In genomic region chr4:88179261-88179660, GRCh38 we compare ENCODE assay signal across 22 cellular contexts. TPM values are rescaled to one million over a fixed set of nuclear protein-coding genes. Genes with fewer than 3 reads are reported as not detected.
A peak's percentile ranks its signal among the peaks of the same experiment; 100 is the strongest.
DNase-seq lines count a peak whose midpoint lies in the region; ATAC-seq, FAIRE-seq and TF ChIP-seq lines count a peak whose summit lies in the region.
"Had no signal": no experiment of that assay in that cellular context is flagged by ENCODE, and none has a peak within 500 bp of the region (broad histone marks: within the 10 kb centered on the region; RNA-seq: fewer than 3 reads in every experiment).

No MANE protein-coding gene starts in this region.

- H3K14ac ChIP-seq in H1 (ENCODE audit: insufficient read length), result no peak overlapping the region

- peak overlapping the region; percentile 84 for H2BK20ac ChIP-seq in H1 (ENCODE audit: low read length)

- H2BK12ac ChIP-seq in H1 (ENCODE audit: low read depth, low read length), result peak overlapping the region; percentile 89

- H3K9ac ChIP-seq in KMS-11 (no peak overlapping the region), H1 (replicated peaks in 1 of 4; ENCODE audit: extremely low read depth in 1 of 4, low read depth in 3 of 4, low read length in 3 of 4) (no peak overlapping the region), keratinocyte (ENCODE audit: control insufficient read depth, extremely low read depth, insufficient read depth, low read length) (no peak overlapping the region)

- H3K56ac ChIP-seq in H1 (replicated peaks; ENCODE audit: insufficient read length, low read depth, low read length), result no peak overlapping the region

- POLR2A ChIA-PET in H1 (lab: Charles Lee; ENCODE audit: partially characterized antibody), result interaction anchor here (1.6 to 1.7 kb wide), 2 partner anchors 10 to 21 kb away, joined by 5 to 7 read pairs; partner anchors contain the start of gene ABCG2

- H3K4me3 ChIP-seq in KMS-11 (IDR thresholded peaks at IDR 0.05; ENCODE audit: insufficient read depth, low read depth, low read length) (no peak overlapping the region), H1 (ENCODE audit: extremely low read depth in 1 of 4, insufficient read depth in 2 of 4, low read depth in 3 of 4, low read length in 4 of 4) (no peak overlapping the region), keratinocyte (ENCODE audit: control insufficient read depth in 2 of 3, extremely low read depth in 1 of 3, insufficient read depth in 2 of 3, low read depth in 1 of 3, low read length in 3 of 3) (no peak overlapping the region)
- H3K4me3 ChIP-seq: HAP-1 had no signal

- H3K23me2 ChIP-seq in H1 (ENCODE audit: low read depth, low read length), result no peaks in the 10 kb centered on the region

- TF ChIP-seq CTCF in KMS-11 (conservative IDR thresholded peaks at IDR 0.05; ENCODE audit: low read depth, low read length) (no peak), H1 (IDR thresholded peaks at IDR 0.05; ENCODE audit: control extremely low read depth in 1 of 3, insufficient read depth in 1 of 3, low read depth in 1 of 3, low read length in 3 of 3) (no peak), keratinocyte (optimal IDR thresholded peaks at IDR 0.05 in 1 of 3, IDR thresholded peaks at IDR 0.05 in 1 of 3, conservative IDR thresholded peaks at IDR 0.05 in 1 of 3; ENCODE audit: extremely low read depth in 1 of 3, insufficient read depth in 2 of 3, low read length in 3 of 3) (no peak)

- DNase-seq in H1 (ENCODE audit: low read depth in 1 of 2, low spot score in 2 of 2) (no peak), keratinocyte (ENCODE audit: low read depth, low spot score) (peak; percentile 33), SHP77 treated with DMSO at 0.1 percent for 48 hours (lab: John Stamatoyannopoulos, UW) (no peak), DMS 273 treated with DMSO at 0.1 percent for 48 hours (lab: John Stamatoyannopoulos, UW) (no peak), anterior cingulate cortex (lab: John Stamatoyannopoulos, UW) (no peak)
- DNase-seq: CD8-positive, alpha-beta T cell; DMS79 treated with DMSO at 0.1 percent for 48 hours; GF-D8; HFFc6; KBM-7; MM.1S; NCI-H2029; NCI-H446 treated with DMSO at 0.1 percent for 48 hours; NCI-H526 treated with DMSO at 0.1 percent for 48 hours; RPMI8226; SHP77 had no signal

- H3K36me3 ChIP-seq in KMS-11 (ENCODE audit: insufficient read depth), result no peaks in the 10 kb centered on the region
- H3K36me3 ChIP-seq in H1 (ENCODE audit: control insufficient read depth in 2 of 4, insufficient read depth in 4 of 4, low read length in 3 of 4), result no peaks in the 10 kb centered on the region; a peak in 1 of 8 replicates
- H3K36me3 ChIP-seq in keratinocyte (ENCODE audit: control insufficient read depth in 2 of 2, extremely low read depth in 1 of 2, insufficient read depth in 2 of 2, low read length in 2 of 2), result no peaks in the 10 kb centered on the region
- H3K36me3 ChIP-seq: HAP-1 had no signal

- no peak overlapping the region for H4K8ac ChIP-seq in H1 (ENCODE audit: extremely low read depth, insufficient read depth, low read length)

- H3K27me3 ChIP-seq in KMS-11 (ENCODE audit: insufficient read depth, low read depth) (no peaks in the 10 kb centered on the region), H1 (replicated peaks in 1 of 4; ENCODE audit: control insufficient read depth in 3 of 4, extremely low read depth in 1 of 4, insufficient read depth in 3 of 4, low read length in 3 of 4) (no peaks in the 10 kb centered on the region), keratinocyte (ENCODE audit: control insufficient read depth, extremely low read depth, insufficient read depth, low read length) (no peaks in the 10 kb centered on the region)

- H3K4me2 ChIP-seq in KMS-11 (peak overlapping the region; percentile 68; the same call in 1 of the 2 replicates), H1 (ENCODE audit: insufficient read depth in 1 of 2, low read depth in 2 of 2, low read length in 2 of 2) (no peak overlapping the region; a peak in 1 of 4 replicates), keratinocyte (ENCODE audit: control insufficient read depth, extremely low read depth, insufficient read depth, low read depth, low read length) (peak overlapping the region; percentile 42)

- FAIRE-seq in H1 (lab: Jason Lieb, UNC) (no peak), keratinocyte (lab: Jason Lieb, UNC) (peak; percentile 86)
- FAIRE-seq: GM12891, HTR-8/SVneo had no signal

- H4K5ac ChIP-seq in H1 (ENCODE audit: insufficient read length, low read depth, low read length), result no peak overlapping the region

- H3K23ac ChIP-seq in H1 (ENCODE audit: insufficient read length), result no peak overlapping the region

- H2AK5ac ChIP-seq in H1 (ENCODE audit: low read depth, low read length), result peak overlapping the region; percentile 54; the same call in 1 of the 2 replicates

- no peak for TF ChIP-seq RAD21 in H1 (IDR thresholded peaks at IDR 0.05 in 1 of 2, conservative IDR thresholded peaks at IDR 0.05 in 1 of 2; ENCODE audit: low read depth in 2 of 2, low read length in 2 of 2)

- H3K27ac ChIP-seq in KMS-11 (peak overlapping the region; percentile 81; the same call in 1 of the 2 replicates), H1 (ENCODE audit: low read depth, low read length) (no peak overlapping the region), keratinocyte (ENCODE audit: control insufficient read depth, insufficient read depth, low read length) (no peak overlapping the region)

- no peak for ATAC-seq in HG03108 (IDR thresholded peaks at IDR 0.05; ENCODE audit: unreplicated experiment)
- ATAC-seq: CD8-positive, alpha-beta T cell had no signal

- peak overlapping the region; percentile 90 for H4K91ac ChIP-seq in H1 (replicated peaks; ENCODE audit: insufficient read length, low read length)

- H4K20me1 ChIP-seq in KMS-11 (ENCODE audit: insufficient read depth) (no peaks in the 10 kb centered on the region), H1 (replicated peaks in 1 of 2; ENCODE audit: control insufficient read depth in 1 of 2, insufficient read depth in 2 of 2, low read length in 2 of 2) (no peaks in the 10 kb centered on the region), keratinocyte (ENCODE audit: control insufficient read depth, extremely low read depth, insufficient read depth, low read length) (no peaks in the 10 kb centered on the region)

- no peaks in the 10 kb centered on the region for H3K79me1 ChIP-seq in H1 (ENCODE audit: low read depth, low read length)

- CTCF ChIA-PET in H1 (lab: Charles Lee; ENCODE audit: partially characterized antibody), result interaction anchor here (1.0 to 1.6 kb wide), 3 partner anchors 10 to 58 kb away, joined by 3 read pairs; no protein-coding TSS in a partner anchor

- TF ChIP-seq EP300 in H1 (IDR thresholded peaks at IDR 0.05; ENCODE audit: borderline replicate concordance in 1 of 2, low read depth in 2 of 2, low read length in 2 of 2), result no peak

- peak overlapping the region; percentile 44 for H3K4ac ChIP-seq in H1 (replicated peaks; ENCODE audit: insufficient read length, low read depth, low read length)

- H3K9me3 ChIP-seq in H1 (ENCODE audit: insufficient read depth in 2 of 2, low read depth in 1 of 2, low read length in 1 of 2), result no peaks in the 10 kb centered on the region
- no peaks in the 10 kb centered on the region for H3K9me3 ChIP-seq in keratinocyte (ENCODE audit: control insufficient read depth, low read depth, low read length)
- H3K9me3 ChIP-seq: HAP-1 had no signal

- peak overlapping the region; percentile 47 for H2BK120ac ChIP-seq in H1 (replicated peaks; ENCODE audit: low read depth, low read length)

- H2BK15ac ChIP-seq in H1 (ENCODE audit: low read length), result 0 out of 2 replicates have a peak overlapping the region, but pooled peaks have one; percentile 21

- peak overlapping the region; percentile 88; the same call in 1 of the 2 replicates for H2BK5ac ChIP-seq in H1 (ENCODE audit: low read depth, low read length)

- H2AFZ ChIP-seq in KMS-11 (ENCODE audit: low read depth), result no peak overlapping the region
- H2AFZ ChIP-seq in H1 (ENCODE audit: low read length), result peak overlapping the region; percentile 85; the same call in 1 of the 2 replicates
- no peak overlapping the region for H2AFZ ChIP-seq in keratinocyte (ENCODE audit: control insufficient read depth, low read length)

- dilution Hi-C loops in keratinocyte (cut with MboI; ENCODE audit: extremely low pct_ligation_motif_present, low sequenced_read_pairs), result no loop called here

- 90% methylated on average over 4 of the region's 4 CpGs; no CpG with 5 or more reads in 1 of the 2 experiments for WGBS in H1 (ENCODE audit: extremely low coverage in 1 of 2, insufficient coverage in 1 of 2, insufficient read length in 1 of 2, insufficient replicate concordance in 2 of 2, low coverage in 1 of 2, low lambda C conversion rate in 2 of 2, missing lambda C conversion rate in 1 of 2), 2 experiments

- H3K18ac ChIP-seq in H1 (ENCODE audit: extremely low read depth, low read length), result no peak overlapping the region

- no peaks in the 10 kb centered on the region for H3K79me2 ChIP-seq in KMS-11 (ENCODE audit: insufficient read depth, low read depth)
- no peaks in the 10 kb centered on the region for H3K79me2 ChIP-seq in H1 (ENCODE audit: control insufficient read depth in 1 of 2, insufficient read depth in 2 of 2, low read length in 2 of 2)
- no peaks in the 10 kb centered on the region for H3K79me2 ChIP-seq in keratinocyte (ENCODE audit: control insufficient read depth, insufficient read depth, low read length)

- no peak for TF ChIP-seq POLR2A in H1 (IDR thresholded peaks at IDR 0.05; ENCODE audit: control extremely low read depth in 1 of 2, low read depth in 2 of 2, low read length in 2 of 2)

- H3K4me1 ChIP-seq in KMS-11 (ENCODE audit: low read depth, poor library complexity, severe bottlenecking) (peaks cover 66% of the 10 kb centered on the region), H1 (replicated peaks in 1 of 4; ENCODE audit: control insufficient read depth in 3 of 4, insufficient read depth in 4 of 4, low read length in 3 of 4) (peaks cover 8 to 17% (median 15%) of the 10 kb centered on the region in 4 experiments), keratinocyte (ENCODE audit: control insufficient read depth, extremely low read depth, insufficient read depth, low read length) (peaks cover 21% of the 10 kb centered on the region)

- H3K9me1 ChIP-seq in keratinocyte (ENCODE audit: control insufficient read depth, extremely low read depth, insufficient read depth, low read length), result no peaks in the 10 kb centered on the region

RNA-seq across cellular contexts. Expression of gene ABCG2, which starts 20.8 kb away (rescaled TPM):
- total RNA-seq in H1 (2021; fragmentation: NEBNext Ultra II Directional; extraction: Animal tissue kit (Norgen Biotek cat#: 25700)), result 3.4 and 4.6 TPM in 2 replicates
- polyA plus RNA-seq in H1 (2011; rRNA removed) (1.5 and 2.4 TPM in 2 replicates), keratinocyte (3.4 to 5.3 TPM (median 4.9 TPM) in 3 replicates)
- polyA plus RNA-seq in H1 (2011; cell fraction: cytosol; rRNA removed), result 2.6 TPM
- polyA plus RNA-seq in H1 (2011; cell fraction: nucleus; rRNA removed), result 1.5 TPM
- 1.9 to 3.0 TPM (median 2.8 TPM) in 4 replicates for polyA plus RNA-seq in H1 (2012, experiment 1 of 2)
- 0.28 TPM for polyA plus RNA-seq in H1 (2012, experiment 2 of 2)
- polyA plus RNA-seq in H1 (2013, experiment 1 of 2), result 5.3 TPM
- 5.4 TPM for polyA plus RNA-seq in H1 (2013, experiment 2 of 2)
- 4.3 and 5.2 TPM in 2 replicates for polyA minus RNA-seq in H1 (2011; rRNA and poly(A)+ RNA removed)
- polyA minus RNA-seq in H1 (2011; cell fraction: cytosol; rRNA and poly(A)+ RNA removed), result 3.5 TPM
- 2.8 TPM for polyA minus RNA-seq in H1 (2011; cell fraction: nucleus; rRNA and poly(A)+ RNA removed)
- 0.91 TPM for polyA plus RNA-seq in keratinocyte (2011; ENCODE audit: low read depth)
- polyA plus RNA-seq in keratinocyte (2011; cell fraction: cytosol; rRNA removed), result 3.9 and 7.2 TPM in 2 replicates
- 6.8 and 7.4 TPM in 2 replicates for polyA plus RNA-seq in keratinocyte (2011; cell fraction: nucleus; rRNA removed)
- polyA plus RNA-seq in keratinocyte (2012; ENCODE audit: low replicate concordance), result 2.6 and 3.9 TPM in 2 replicates
- 2.3 to 5.6 TPM (median 4.3 TPM) in 3 replicates for polyA minus RNA-seq in keratinocyte
- polyA minus RNA-seq in keratinocyte (2011; cell fraction: cytosol; rRNA and poly(A)+ RNA removed), result 6.1 TPM
- 8.2 and 12.0 TPM in 2 replicates for polyA minus RNA-seq in keratinocyte (2011; cell fraction: nucleus; rRNA and poly(A)+ RNA removed)
- total RNA-seq: B cell had no signal

Comparison
In these comparisons a context has a peak if more than half of its experiments do, and no peak if none do; other contexts are left out.
1. H3K4me2 ChIP-seq: peak in KMS-11 (single experiment) and keratinocyte (single experiment); none in H1 (0 of 2).